In the genomic region with DNA sequence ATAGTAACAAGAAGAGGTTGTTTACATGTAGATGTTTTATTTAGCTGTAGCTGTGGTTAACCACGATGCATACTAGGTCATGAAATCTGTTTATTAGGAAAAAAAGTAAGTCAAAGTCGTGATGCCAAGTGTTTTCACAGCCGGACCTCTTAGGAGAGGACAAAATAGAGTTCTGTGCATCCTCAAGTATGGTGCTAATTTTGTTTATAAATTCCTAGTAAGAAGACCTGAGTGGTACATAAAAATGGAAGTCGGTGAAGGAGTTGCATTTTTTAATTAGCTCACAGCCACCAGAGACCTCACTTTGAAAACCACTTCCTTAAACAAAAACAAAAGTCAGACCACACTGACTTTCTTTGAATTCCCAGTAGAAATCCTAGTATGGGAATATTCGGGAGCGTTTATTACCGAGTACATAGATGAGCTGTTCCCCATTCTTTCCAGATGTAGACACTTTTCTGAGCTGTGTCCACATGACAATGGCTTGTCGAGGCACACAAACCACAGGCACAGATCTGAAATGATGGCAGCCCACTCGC, we compare ENCODE assay signal across 1 cellular context.
TF ChIP-seq lines count a peak whose summit lies in the region.

No MANE protein-coding gene starts in this region.

TF ChIP-seq in GM12878, 131 proteins besides CTCF, POLR2A, EP300 and RAD21 (continued from another document):
- TF ChIP-seq, protein P1, sequence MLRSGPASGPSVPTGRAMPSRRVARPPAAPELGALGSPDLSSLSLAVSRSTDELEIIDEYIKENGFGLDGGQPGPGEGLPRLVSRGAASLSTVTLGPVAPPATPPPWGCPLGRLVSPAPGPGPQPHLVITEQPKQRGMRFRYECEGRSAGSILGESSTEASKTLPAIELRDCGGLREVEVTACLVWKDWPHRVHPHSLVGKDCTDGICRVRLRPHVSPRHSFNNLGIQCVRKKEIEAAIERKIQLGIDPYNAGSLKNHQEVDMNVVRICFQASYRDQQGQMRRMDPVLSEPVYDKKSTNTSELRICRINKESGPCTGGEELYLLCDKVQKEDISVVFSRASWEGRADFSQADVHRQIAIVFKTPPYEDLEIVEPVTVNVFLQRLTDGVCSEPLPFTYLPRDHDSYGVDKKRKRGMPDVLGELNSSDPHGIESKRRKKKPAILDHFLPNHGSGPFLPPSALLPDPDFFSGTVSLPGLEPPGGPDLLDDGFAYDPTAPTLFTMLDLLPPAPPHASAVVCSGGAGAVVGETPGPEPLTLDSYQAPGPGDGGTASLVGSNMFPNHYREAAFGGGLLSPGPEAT (IDR thresholded peaks at IDR 0.05; ENCODE audit: low read depth) = peak; percentile 54; the same call in 1 of the 2 replicates
- TF ChIP-seq IKZF2 (IDR thresholded peaks at IDR 0.05) (peak; percentile 80 to 87), CBFB (IDR thresholded peaks at IDR 0.05; ENCODE audit: low read depth) (0 out of 2 replicates have a peak, but pooled peaks have one; percentile 46), RUNX3 (IDR thresholded peaks at IDR 0.05; ENCODE audit: low read length) (peak; percentile 82), MTA2 (IDR thresholded peaks at IDR 0.05; ENCODE audit: low read depth) (peak; percentile 69), ZNF24 (IDR thresholded peaks at IDR 0.05) (no peak), ZSCAN29 (IDR thresholded peaks at IDR 0.05) (no peak), MEF2B (IDR thresholded peaks at IDR 0.05; ENCODE audit: partially characterized antibody, poor library complexity, severe bottlenecking) (peak; percentile 39), DPF2 (IDR thresholded peaks at IDR 0.05) (0 out of 2 replicates have a peak, but pooled peaks have one; percentile 29), IKZF1 (conservative IDR thresholded peaks at IDR 0.05) (peak; percentile 72), SRF (IDR thresholded peaks at IDR 0.05; ENCODE audit: low read depth in 2 of 2, low read length in 2 of 2) (no peak)
- TF ChIP-seq, protein P2, sequence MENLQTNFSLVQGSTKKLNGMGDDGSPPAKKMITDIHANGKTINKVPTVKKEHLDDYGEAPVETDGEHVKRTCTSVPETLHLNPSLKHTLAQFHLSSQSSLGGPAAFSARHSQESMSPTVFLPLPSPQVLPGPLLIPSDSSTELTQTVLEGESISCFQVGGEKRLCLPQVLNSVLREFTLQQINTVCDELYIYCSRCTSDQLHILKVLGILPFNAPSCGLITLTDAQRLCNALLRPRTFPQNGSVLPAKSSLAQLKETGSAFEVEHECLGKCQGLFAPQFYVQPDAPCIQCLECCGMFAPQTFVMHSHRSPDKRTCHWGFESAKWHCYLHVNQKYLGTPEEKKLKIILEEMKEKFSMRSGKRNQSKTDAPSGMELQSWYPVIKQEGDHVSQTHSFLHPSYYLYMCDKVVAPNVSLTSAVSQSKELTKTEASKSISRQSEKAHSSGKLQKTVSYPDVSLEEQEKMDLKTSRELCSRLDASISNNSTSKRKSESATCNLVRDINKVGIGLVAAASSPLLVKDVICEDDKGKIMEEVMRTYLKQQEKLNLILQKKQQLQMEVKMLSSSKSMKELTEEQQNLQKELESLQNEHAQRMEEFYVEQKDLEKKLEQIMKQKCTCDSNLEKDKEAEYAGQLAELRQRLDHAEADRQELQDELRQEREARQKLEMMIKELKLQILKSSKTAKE (IDR thresholded peaks at IDR 0.05; ENCODE audit: low read depth, poor library complexity, severe bottlenecking) = peak; percentile 41
- TF ChIP-seq, protein P3, sequence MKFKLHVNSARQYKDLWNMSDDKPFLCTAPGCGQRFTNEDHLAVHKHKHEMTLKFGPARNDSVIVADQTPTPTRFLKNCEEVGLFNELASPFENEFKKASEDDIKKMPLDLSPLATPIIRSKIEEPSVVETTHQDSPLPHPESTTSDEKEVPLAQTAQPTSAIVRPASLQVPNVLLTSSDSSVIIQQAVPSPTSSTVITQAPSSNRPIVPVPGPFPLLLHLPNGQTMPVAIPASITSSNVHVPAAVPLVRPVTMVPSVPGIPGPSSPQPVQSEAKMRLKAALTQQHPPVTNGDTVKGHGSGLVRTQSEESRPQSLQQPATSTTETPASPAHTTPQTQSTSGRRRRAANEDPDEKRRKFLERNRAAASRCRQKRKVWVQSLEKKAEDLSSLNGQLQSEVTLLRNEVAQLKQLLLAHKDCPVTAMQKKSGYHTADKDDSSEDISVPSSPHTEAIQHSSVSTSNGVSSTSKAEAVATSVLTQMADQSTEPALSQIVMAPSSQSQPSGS (IDR thresholded peaks at IDR 0.05; ENCODE audit: low read length) = peak; percentile 34; the same call in 1 of the 2 replicates
- TF ChIP-seq, protein P4, sequence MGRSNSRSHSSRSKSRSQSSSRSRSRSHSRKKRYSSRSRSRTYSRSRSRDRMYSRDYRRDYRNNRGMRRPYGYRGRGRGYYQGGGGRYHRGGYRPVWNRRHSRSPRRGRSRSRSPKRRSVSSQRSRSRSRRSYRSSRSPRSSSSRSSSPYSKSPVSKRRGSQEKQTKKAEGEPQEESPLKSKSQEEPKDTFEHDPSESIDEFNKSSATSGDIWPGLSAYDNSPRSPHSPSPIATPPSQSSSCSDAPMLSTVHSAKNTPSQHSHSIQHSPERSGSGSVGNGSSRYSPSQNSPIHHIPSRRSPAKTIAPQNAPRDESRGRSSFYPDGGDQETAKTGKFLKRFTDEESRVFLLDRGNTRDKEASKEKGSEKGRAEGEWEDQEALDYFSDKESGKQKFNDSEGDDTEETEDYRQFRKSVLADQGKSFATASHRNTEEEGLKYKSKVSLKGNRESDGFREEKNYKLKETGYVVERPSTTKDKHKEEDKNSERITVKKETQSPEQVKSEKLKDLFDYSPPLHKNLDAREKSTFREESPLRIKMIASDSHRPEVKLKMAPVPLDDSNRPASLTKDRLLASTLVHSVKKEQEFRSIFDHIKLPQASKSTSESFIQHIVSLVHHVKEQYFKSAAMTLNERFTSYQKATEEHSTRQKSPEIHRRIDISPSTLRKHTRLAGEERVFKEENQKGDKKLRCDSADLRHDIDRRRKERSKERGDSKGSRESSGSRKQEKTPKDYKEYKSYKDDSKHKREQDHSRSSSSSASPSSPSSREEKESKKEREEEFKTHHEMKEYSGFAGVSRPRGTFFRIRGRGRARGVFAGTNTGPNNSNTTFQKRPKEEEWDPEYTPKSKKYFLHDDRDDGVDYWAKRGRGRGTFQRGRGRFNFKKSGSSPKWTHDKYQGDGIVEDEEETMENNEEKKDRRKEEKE (IDR thresholded peaks at IDR 0.05) = no peak
